Comparison of ENCODE assay signal across 35 cellular contexts in genomic region chr6:162229093-162229492, GRCh38.
"Had no signal": no experiment of that assay in that cellular context is flagged by ENCODE, and none has a peak within 500 bp of the region (broad histone marks: within the 10 kb centered on the region; RNA-seq: fewer than 3 reads in every experiment).

No MANE protein-coding gene starts in this region.

- ATAC-seq: activated naive CD4-positive, alpha-beta T cell treated with anti-CD3 and anti-CD28 coated beads, Interleukin-2, amount 50 U/mL, for 72 hours; activated naive CD8-positive, alpha-beta T cell treated with anti-CD3 and anti-CD28 coated beads, Interleukin-2, amount 50 U/mL, for 24 hours; activated T-cell treated with anti-CD3 and anti-CD28 coated beads, Interleukin-2, amount 50 U/mL, for 4 hours; activated T-cell treated with anti-CD3 and anti-CD28 coated beads, Interleukin-2, amount 50 U/mL, for 72 hours; activated T-helper 17 cell treated with anti-CD3 and anti-CD28 coated beads, Interleukin-2, amount 50 U/mL, for 72 hours; body of pancreas had no signal

- H3K4me3 Mint-ChIP-seq: activated naive CD4-positive, alpha-beta T cell treated with anti-CD3 and anti-CD28 coated beads for 36 hours; activated naive CD4-positive, alpha-beta T cell treated with anti-CD3 and anti-CD28 coated beads, Interleukin-2, amount 10 ng/mL, durations not matched to agents 7 days and 5 days; activated naive CD4-positive, alpha-beta T cell treated with anti-CD3 and anti-CD28 coated beads, Interleukin-2, amount 50 U/mL, for 24 hours; activated naive CD8-positive, alpha-beta T cell; activated naive CD8-positive, alpha-beta T cell treated with anti-CD3 and anti-CD28 coated beads for 36 hours; activated naive CD8-positive, alpha-beta T cell treated with anti-CD3 and anti-CD28 coated beads, Interleukin-2, amount 10 ng/mL, durations not matched to agents 7 days and 5 days; activated naive CD8-positive, alpha-beta T cell treated with anti-CD3 and anti-CD28 coated beads, Interleukin-2, amount 50 U/mL, for 24 hours; activated T-cell treated with anti-CD3 and anti-CD28 coated beads, Interleukin-2, amount 50 U/mL, for 24 hours; activated T-cell treated with anti-CD3 and anti-CD28 coated beads, Interleukin-2, amount 50 U/mL, for 4 hours; activated T-cell treated with anti-CD3 and anti-CD28 coated beads, Interleukin-2, amount 50 U/mL, for 72 hours; activated T-helper 1 cell treated with anti-CD3 and anti-CD28 coated beads, Interleukin-12 subunit alpha, Interleukin-12 subunit beta, Interleukin-2, Interleukin-4 antibody, amounts not matched to agents 30 ng/mL and 10 ng/mL and 1 ng/mL, durations not matched to agents 14 hours and 24 hours and 36 hours; activated T-helper 17 cell treated with anti-CD3 and anti-CD28 coated beads, Interleukin-2, amount 50 U/mL, for 72 hours; brain; central memory CD8-positive, alpha-beta T cell had no signal

- H3K27ac Mint-ChIP-seq: activated naive CD4-positive, alpha-beta T cell treated with anti-CD3 and anti-CD28 coated beads for 36 hours; activated naive CD4-positive, alpha-beta T cell treated with anti-CD3 and anti-CD28 coated beads, Interleukin-2, amount 10 ng/mL, durations not matched to agents 7 days and 5 days; activated naive CD4-positive, alpha-beta T cell treated with anti-CD3 and anti-CD28 coated beads, Interleukin-2, amount 50 U/mL, for 24 hours; activated naive CD4-positive, alpha-beta T cell treated with anti-CD3 and anti-CD28 coated beads, Interleukin-2, amount 50 U/mL, for 72 hours; activated naive CD8-positive, alpha-beta T cell; activated naive CD8-positive, alpha-beta T cell treated with anti-CD3 and anti-CD28 coated beads for 36 hours; activated naive CD8-positive, alpha-beta T cell treated with anti-CD3 and anti-CD28 coated beads, Interleukin-2, amount 10 ng/mL, durations not matched to agents 7 days and 5 days; activated naive CD8-positive, alpha-beta T cell treated with anti-CD3 and anti-CD28 coated beads, Interleukin-2, amount 50 U/mL, for 24 hours; activated T-cell treated with anti-CD3 and anti-CD28 coated beads, Interleukin-2, amount 50 U/mL, for 24 hours; activated T-cell treated with anti-CD3 and anti-CD28 coated beads, Interleukin-2, amount 50 U/mL, for 72 hours; activated T-helper 1 cell treated with anti-CD3 and anti-CD28 coated beads, Interleukin-12 subunit alpha, Interleukin-12 subunit beta, Interleukin-2, Interleukin-4 antibody, amounts not matched to agents 30 ng/mL and 10 ng/mL and 1 ng/mL, durations not matched to agents 14 hours and 24 hours and 36 hours; activated T-helper 17 cell treated with anti-CD3 and anti-CD28 coated beads, Interleukin-2, amount 50 U/mL, for 72 hours; activated T-helper 2 cell treated with anti-CD3 and anti-CD28 coated beads, Interferon-gamma antibody, Interleukin-2, Interleukin-4, amounts not matched to agents 10 μg/mL and 5 μg/mL and 100 μg/mL, durations not matched to agents 14 hours and 24 hours and 36 hours had no signal

- DNase-seq: activated effector memory CD4-positive, alpha-beta T cell treated with anti-CD3 and anti-CD28 coated beads, Interleukin-2, amount 50 U/mL, for 16 hours; activated effector memory CD4-positive, alpha-beta T cell treated with Interleukin-2 at 50 U/mL for 16 hours; activated gamma-delta T cell; activated gamma-delta T cell treated with Interleukin-2 at 50 U/mL for 16 hours; activated naive CD4-positive, alpha-beta T cell; activated naive CD4-positive, alpha-beta T cell treated with anti-CD3 and anti-CD28 coated beads for 36 hours; activated naive CD4-positive, alpha-beta T cell treated with anti-CD3 and anti-CD28 coated beads, Interleukin-2, amount 10 ng/mL, durations not matched to agents 7 days and 5 days; activated naive CD4-positive, alpha-beta T cell treated with anti-CD3 and anti-CD28 coated beads, Interleukin-2, amount 50 U/mL, for 16 hours; activated naive CD4-positive, alpha-beta T cell treated with Interleukin-2 at 50 U/mL for 16 hours; activated naive CD8-positive, alpha-beta T cell treated with anti-CD3 and anti-CD28 coated beads for 36 hours; activated naive CD8-positive, alpha-beta T cell treated with anti-CD3 and anti-CD28 coated beads, Interleukin-2, amount 10 ng/mL, durations not matched to agents 7 days and 5 days; activated naive CD8-positive, alpha-beta T cell treated with anti-CD3 and anti-CD28 coated beads, Interleukin-2, amount 50 U/mL, for 24 hours; activated T-cell treated with anti-CD3 and anti-CD28 coated beads, Interleukin-2, amount 50 U/mL, for 1 hour; activated T-cell treated with anti-CD3 and anti-CD28 coated beads, Interleukin-2, amount 50 U/mL, for 24 hours; activated T-cell treated with anti-CD3 and anti-CD28 coated beads, Interleukin-2, amount 50 U/mL, for 4 hours; activated T-cell treated with anti-CD3 and anti-CD28 coated beads, Interleukin-2, amount 50 U/mL, for 48 hours; activated T-cell treated with anti-CD3 and anti-CD28 coated beads, Interleukin-2, amount 50 U/mL, for 72 hours; adrenal gland; amniotic stem cell; anterior cingulate cortex; aorta; body of pancreas; brain microvascular endothelial cell; central memory CD4-positive, alpha-beta T cell; cerebellar nuclear complex had no signal

- H3K4me1 Mint-ChIP-seq: activated naive CD4-positive, alpha-beta T cell treated with anti-CD3 and anti-CD28 coated beads, Interleukin-2, amount 10 ng/mL, durations not matched to agents 7 days and 5 days; activated naive CD4-positive, alpha-beta T cell treated with anti-CD3 and anti-CD28 coated beads, Interleukin-2, amount 50 U/mL, for 24 hours; activated naive CD8-positive, alpha-beta T cell treated with anti-CD3 and anti-CD28 coated beads for 36 hours; activated naive CD8-positive, alpha-beta T cell treated with anti-CD3 and anti-CD28 coated beads, Interleukin-2, amount 10 ng/mL, durations not matched to agents 7 days and 5 days; activated naive CD8-positive, alpha-beta T cell treated with anti-CD3 and anti-CD28 coated beads, Interleukin-2, amount 50 U/mL, for 24 hours; activated T-helper 17 cell treated with anti-CD3 and anti-CD28 coated beads, Interleukin-2, amount 50 U/mL, for 72 hours; central memory CD8-positive, alpha-beta T cell had no signal

- H3K27me3 Mint-ChIP-seq: activated naive CD4-positive, alpha-beta T cell treated with anti-CD3 and anti-CD28 coated beads, Interleukin-2, amount 10 ng/mL, durations not matched to agents 7 days and 5 days; activated naive CD4-positive, alpha-beta T cell treated with anti-CD3 and anti-CD28 coated beads, Interleukin-2, amount 50 U/mL, for 24 hours; activated naive CD8-positive, alpha-beta T cell; activated naive CD8-positive, alpha-beta T cell treated with anti-CD3 and anti-CD28 coated beads for 36 hours; activated naive CD8-positive, alpha-beta T cell treated with anti-CD3 and anti-CD28 coated beads, Interleukin-2, amount 10 ng/mL, durations not matched to agents 7 days and 5 days; activated naive CD8-positive, alpha-beta T cell treated with anti-CD3 and anti-CD28 coated beads, Interleukin-2, amount 50 U/mL, for 24 hours; activated T-cell treated with anti-CD3 and anti-CD28 coated beads, Interleukin-2, amount 50 U/mL, for 24 hours; activated T-helper 17 cell treated with anti-CD3 and anti-CD28 coated beads, Interleukin-2, amount 50 U/mL, for 72 hours; central memory CD8-positive, alpha-beta T cell had no signal

- H3K36me3 Mint-ChIP-seq: activated naive CD4-positive, alpha-beta T cell treated with anti-CD3 and anti-CD28 coated beads, Interleukin-2, amount 10 ng/mL, durations not matched to agents 7 days and 5 days; activated naive CD4-positive, alpha-beta T cell treated with anti-CD3 and anti-CD28 coated beads, Interleukin-2, amount 50 U/mL, for 72 hours; activated naive CD8-positive, alpha-beta T cell treated with anti-CD3 and anti-CD28 coated beads for 36 hours; activated naive CD8-positive, alpha-beta T cell treated with anti-CD3 and anti-CD28 coated beads, Interleukin-2, amount 10 ng/mL, durations not matched to agents 7 days and 5 days; brain had no signal

- H3K9me3 Mint-ChIP-seq: activated T-helper 1 cell treated with anti-CD3 and anti-CD28 coated beads, Interleukin-12 subunit alpha, Interleukin-12 subunit beta, Interleukin-2, Interleukin-4 antibody, amounts not matched to agents 30 ng/mL and 10 ng/mL and 1 ng/mL, durations not matched to agents 14 hours and 24 hours and 36 hours; activated T-helper 17 cell treated with anti-CD3 and anti-CD28 coated beads, Interleukin-2, amount 50 U/mL, for 72 hours; activated T-helper 2 cell treated with anti-CD3 and anti-CD28 coated beads, Interferon-gamma antibody, Interleukin-2, Interleukin-4, amounts not matched to agents 10 μg/mL and 5 μg/mL and 100 μg/mL, durations not matched to agents 14 hours and 24 hours and 36 hours had no signal

- H3K27ac ChIP-seq: adrenal gland, ascending aorta, body of pancreas, brain microvascular endothelial cell, breast epithelium had no signal
